19 cellular contexts compared by ENCODE assay signal in genomic region chr6:37555040-37555781, GRCh38. TPM values are rescaled to one million over a fixed set of nuclear protein-coding genes. Genes with fewer than 3 reads are reported as not detected.
DNase-seq lines count a peak whose midpoint lies in the region; ATAC-seq, FAIRE-seq and TF ChIP-seq lines count a peak whose summit lies in the region.
"Had no signal": no experiment of that assay in that cellular context is flagged by ENCODE, and none has a peak within 500 bp of the region (broad histone marks: within the 10 kb centered on the region; RNA-seq: fewer than 3 reads in every experiment).

No MANE protein-coding gene starts in this region.

- H3K36me3 ChIP-seq in SK-N-SH (replicated peaks in 1 of 2; ENCODE audit: control insufficient read depth in 1 of 2, insufficient read depth in 2 of 2, low read length in 1 of 2) (no peaks in the 10 kb centered on the region), HCT116 (ENCODE audit: control insufficient read depth in 1 of 2, insufficient read depth in 2 of 2, low read length in 2 of 2) (no peaks in the 10 kb centered on the region), astrocyte (ENCODE audit: insufficient read depth, low read length) (no peaks in the 10 kb centered on the region), smooth muscle cell (ENCODE audit: low read depth) (no peaks in the 10 kb centered on the region)

- intact Hi-C loops in HCT116 (cut with micrococcal nuclease): no loop called here

- no peaks in the 10 kb centered on the region for H4K20me1 ChIP-seq in SK-N-SH (ENCODE audit: insufficient read depth)
- no peaks in the 10 kb centered on the region for H4K20me1 ChIP-seq in HCT116 (ENCODE audit: insufficient read depth)
- H4K20me1 ChIP-seq in astrocyte (ENCODE audit: insufficient read depth, low read length): no peaks in the 10 kb centered on the region
- no peaks in the 10 kb centered on the region for H4K20me1 ChIP-seq in smooth muscle cell (ENCODE audit: low read depth)

- H3K79me2 ChIP-seq in SK-N-SH (ENCODE audit: insufficient read depth) (no peaks in the 10 kb centered on the region), HCT116 (ENCODE audit: insufficient read depth, low read length) (no peaks in the 10 kb centered on the region), astrocyte (ENCODE audit: insufficient read depth, low read length) (no peaks in the 10 kb centered on the region), smooth muscle cell (ENCODE audit: low read depth) (no peaks in the 10 kb centered on the region)
- H3K79me2 ChIP-seq: hepatocyte had no signal

- no peak for FAIRE-seq in astrocyte (lab: Jason Lieb, UNC)

- no peak overlapping the region for H3K4me3 Mint-ChIP-seq in astrocyte (ENCODE audit: unreplicated experiment)
- H3K4me3 Mint-ChIP-seq: stimulated activated naive CD8-positive, alpha-beta T cell treated with anti-CD3 and anti-CD28 coated beads, Interleukin-15, amount 100 ng/mL, for 72 hours; WTC11 had no signal

- DNase-seq in SK-N-SH: no peak
- DNase-seq in HCT116 (ENCODE audit: low read depth, low spot score): no peak
- DNase-seq in astrocyte (ENCODE audit: low read depth): no peak
- DNase-seq in smooth muscle cell (lab: John Stamatoyannopoulos, UW; ENCODE audit: unreplicated experiment): no peak
- no peak for DNase-seq in DMS 273 treated with DMSO at 0.1 percent for 48 hours (lab: John Stamatoyannopoulos, UW)
- no peak for DNase-seq in dermis blood vessel endothelial cell
- no peak for DNase-seq in pons (ENCODE audit: low spot score)
- DNase-seq: amygdala; C1 segment of cervical spinal cord; DMS153; KG1; NCI-H1092 treated with DMSO at 0.1 percent for 48 hours; NCI-H2107; NCI-H774; nucleus accumbens; stimulated activated naive CD8-positive, alpha-beta T cell treated with anti-CD3 and anti-CD28 coated beads, Interleukin-15, amount 100 ng/mL, for 72 hours had no signal

- RAD21 ChIA-PET in HCT116 (lab: Charles Lee; ENCODE audit: low non-redundant PET in 1 of 2, low total read pairs in 2 of 2, uncharacterized antibody in 2 of 2, unreplicated experiment in 2 of 2): no interaction called here

- TF ChIP-seq POLR2A in HCT116 (IDR thresholded peaks at IDR 0.05; ENCODE audit: borderline replicate concordance, extremely low read depth, insufficient read depth, insufficient read length): no peak

- WGBS in SK-N-SH (ENCODE audit: low lambda C conversion rate): 95% methylated on average over 17 of the region's 17 CpGs
- 70% methylated on average over 16 of the region's 17 CpGs for WGBS in smooth muscle cell (ENCODE audit: low lambda C conversion rate)

- H3K4me3 ChIP-seq in SK-N-SH (ENCODE audit: low read depth in 2 of 2, low read length in 1 of 2): no peak overlapping the region
- peak overlapping the region in 1 of 2 experiments; percentile 55; a peak in 1 of 4 replicates for H3K4me3 ChIP-seq in HCT116 (replicated peaks in 1 of 2; ENCODE audit: low read depth in 1 of 2, low read length in 2 of 2)
- H3K4me3 ChIP-seq in astrocyte (ENCODE audit: insufficient read depth, low read depth, low read length): no peak overlapping the region
- no peak overlapping the region for H3K4me3 ChIP-seq in smooth muscle cell
- H3K4me3 ChIP-seq: hepatocyte had no signal

- TF ChIP-seq CTCF in SK-N-SH (IDR thresholded peaks at IDR 0.05): no peak
- no peak for TF ChIP-seq CTCF in HCT116 (IDR thresholded peaks at IDR 0.05 in 2 of 3, conservative IDR thresholded peaks at IDR 0.05 in 1 of 3; ENCODE audit: borderline replicate concordance in 1 of 3, insufficient read depth in 1 of 3, low read depth in 2 of 3, low read length in 2 of 3)
- no peak for TF ChIP-seq CTCF in astrocyte (IDR thresholded peaks at IDR 0.05; ENCODE audit: insufficient read depth, low read depth, low read length)
- TF ChIP-seq CTCF in smooth muscle cell (IDR thresholded peaks at IDR 0.05; ENCODE audit: borderline replicate concordance, insufficient read depth, poor library complexity, severe bottlenecking): no peak

- H3K27me3 ChIP-seq in SK-N-SH (ENCODE audit: insufficient read depth): no peaks in the 10 kb centered on the region
- no peaks in the 10 kb centered on the region for H3K27me3 ChIP-seq in HCT116 (ENCODE audit: insufficient read depth, low read length)
- H3K27me3 ChIP-seq in astrocyte (ENCODE audit: insufficient read depth, low read length): no peaks in the 10 kb centered on the region
- no peaks in the 10 kb centered on the region for H3K27me3 ChIP-seq in smooth muscle cell (ENCODE audit: low read depth)

- CTCF ChIA-PET in SK-N-SH (lab: Yijun Ruan, JAX) (interaction anchor here (1.0 to 2.9 kb wide), 6 partner anchors 11 to 137 kb away, joined by 3 to 16 read pairs (median 6); no protein-coding TSS in a partner anchor), HCT116 (lab: Charles Lee) (interaction anchor here (1.5 kb wide), 2 partner anchors 17 to 25 kb away, joined by 3 to 5 read pairs; no protein-coding TSS in a partner anchor)

- H3K4me1 ChIP-seq in SK-N-SH (ENCODE audit: control insufficient read depth in 1 of 2, insufficient read depth in 2 of 2, low read depth in 1 of 2, low read length in 1 of 2): peaks cover 11 to 24% of the 10 kb centered on the region in 2 experiments
- peaks cover 16 to 74% of the 10 kb centered on the region in 2 experiments for H3K4me1 ChIP-seq in HCT116 (ENCODE audit: control insufficient read depth in 1 of 2, insufficient read depth in 2 of 2, low read length in 2 of 2)
- peaks cover 47% of the 10 kb centered on the region for H3K4me1 ChIP-seq in astrocyte (ENCODE audit: insufficient read depth, low read length)
- H3K4me1 ChIP-seq in smooth muscle cell (ENCODE audit: low read depth): peaks cover 28% of the 10 kb centered on the region

- peaks cover 26% of the 10 kb centered on the region for H3K27me3 Mint-ChIP-seq in astrocyte (ENCODE audit: low read depth, unreplicated experiment)

- H3K4me2 ChIP-seq in SK-N-SH (0 out of 2 replicates have a peak overlapping the region, but pooled peaks have one; percentile 54), HCT116 (ENCODE audit: low read length) (peak overlapping the region; percentile 91), astrocyte (ENCODE audit: low read length) (peak overlapping the region; percentile 70), smooth muscle cell (peak overlapping the region; percentile 56)
- H3K4me2 ChIP-seq: hepatocyte had no signal

- no peaks in the 10 kb centered on the region for H3K9me3 ChIP-seq in SK-N-SH
- H3K9me3 ChIP-seq in HCT116 (ENCODE audit: control insufficient read depth in 1 of 2, insufficient read depth in 1 of 2, low read depth in 1 of 2, low read length in 2 of 2): no peaks in the 10 kb centered on the region
- no peaks in the 10 kb centered on the region for H3K9me3 ChIP-seq in astrocyte (ENCODE audit: insufficient read depth, low read depth, low read length)
- H3K9me3 ChIP-seq in smooth muscle cell (replicated peaks; ENCODE audit: low read depth): no peaks in the 10 kb centered on the region

- H3F3A ChIP-seq in SK-N-SH (replicated peaks; ENCODE audit: insufficient read depth): peaks cover 3% of the 10 kb centered on the region
- no peaks in the 10 kb centered on the region for H3F3A ChIP-seq in smooth muscle cell (ENCODE audit: low read depth)

- H3K27ac Mint-ChIP-seq in astrocyte (ENCODE audit: unreplicated experiment): no peak overlapping the region
- H3K27ac Mint-ChIP-seq: WTC11 had no signal

- H2AFZ ChIP-seq in SK-N-SH (ENCODE audit: low read depth): no peak overlapping the region
- no peak overlapping the region for H2AFZ ChIP-seq in HCT116 (ENCODE audit: low read depth, low read length, poor library complexity, severe bottlenecking)
- H2AFZ ChIP-seq in astrocyte (ENCODE audit: low read depth, low read length): no peak overlapping the region
- H2AFZ ChIP-seq in smooth muscle cell (ENCODE audit: low read depth): no peak overlapping the region
- H2AFZ ChIP-seq: hepatocyte had no signal

- TF ChIP-seq RAD21 in SK-N-SH (IDR thresholded peaks at IDR 0.05; ENCODE audit: low read length) (no peak), HCT116 (IDR thresholded peaks at IDR 0.05; ENCODE audit: low read depth) (no peak)

- no peaks in the 10 kb centered on the region for H3K36me3 Mint-ChIP-seq in astrocyte (ENCODE audit: low read depth, unreplicated experiment)
- H3K36me3 Mint-ChIP-seq: WTC11 had no signal

- TF ChIP-seq EP300 in SK-N-SH (IDR thresholded peaks at IDR 0.05; ENCODE audit: borderline replicate concordance in 1 of 2, low read depth in 1 of 2, low read length in 1 of 2): no peak

- no TSS peak for BruUV-seq in HCT116 (replicated peaks; lab: Mats Ljungman, UMichigan)

- no peaks in the 10 kb centered on the region for H3K9me3 Mint-ChIP-seq in astrocyte (ENCODE audit: unreplicated experiment)
- H3K9me3 Mint-ChIP-seq: stimulated activated naive CD8-positive, alpha-beta T cell treated with anti-CD3 and anti-CD28 coated beads, Interleukin-15, amount 100 ng/mL, for 72 hours; WTC11 had no signal

- H3K4me1 Mint-ChIP-seq in astrocyte (ENCODE audit: low read depth, unreplicated experiment): peaks cover 37% of the 10 kb centered on the region

- H3K9me2 ChIP-seq in SK-N-SH (no peaks in the 10 kb centered on the region), HCT116 (ENCODE audit: insufficient read depth) (no peaks in the 10 kb centered on the region)

- no peak for ATAC-seq in SK-N-SH treated with all-trans-retinoic acid at 6 μM for 48 hours
- no peak for ATAC-seq in HCT116
- ATAC-seq: stimulated activated naive CD8-positive, alpha-beta T cell treated with anti-CD3 and anti-CD28 coated beads, Interleukin-15, amount 100 ng/mL, for 72 hours; WTC11 had no signal

- POLR2A ChIA-PET in SK-N-SH (lab: Yijun Ruan, JAX) (no interaction called here), HCT116 (lab: Charles Lee) (no interaction called here)

- H3K27ac ChIP-seq in SK-N-SH (ENCODE audit: low read depth in 2 of 2, low read length in 1 of 2): no peak overlapping the region
- no peak overlapping the region for H3K27ac ChIP-seq in HCT116 (ENCODE audit: low read depth, low read length)
- no peak overlapping the region for H3K27ac ChIP-seq in astrocyte (ENCODE audit: low read depth, low read length)
- no peak overlapping the region for H3K27ac ChIP-seq in smooth muscle cell (ENCODE audit: low read depth)
- H3K27ac ChIP-seq: hepatocyte had no signal

- H3K9ac ChIP-seq in SK-N-SH (no peak overlapping the region), HCT116 (ENCODE audit: low read length) (peak overlapping the region; percentile 63), astrocyte (ENCODE audit: low read length) (peak overlapping the region; percentile 2), smooth muscle cell (ENCODE audit: low read depth) (no peak overlapping the region)

TF ChIP-seq in SK-N-SH, 30 proteins besides CTCF, POLR2A, EP300 and RAD21 (continues in another document):
- no peak for TF ChIP-seq JUND (IDR thresholded peaks at IDR 0.05)

TF ChIP-seq in HCT116, 20 proteins besides CTCF, POLR2A, EP300 and RAD21 (continues in another document):
- TF ChIP-seq TCF7L2 (IDR thresholded peaks at IDR 0.05; ENCODE audit: borderline replicate concordance, extremely low read depth, insufficient read depth, insufficient read length) (no peak), SIN3A (IDR thresholded peaks at IDR 0.05; ENCODE audit: low read depth) (no peak)

RNA-seq across cellular contexts. Expression of gene CCDC167, which starts 55.5 kb away (rescaled TPM):
- polyA plus RNA-seq in SK-N-SH (2012; rRNA removed) (49.1 and 63.2 TPM in 2 replicates), smooth muscle cell (98.2 and 114 TPM in 2 replicates)
- 50.1 and 62.9 TPM in 2 replicates for polyA plus RNA-seq in SK-N-SH (2012; cell fraction: cytosol; rRNA removed)
- polyA plus RNA-seq in SK-N-SH (2012; cell fraction: nucleus; rRNA removed): 17.7 and 37.0 TPM in 2 replicates
- total RNA-seq in HCT116 (2021; ENCODE audit: unreplicated experiment) (27.8 TPM), astrocyte (24.0 and 31.9 TPM in 2 replicates), smooth muscle cell (56.8 and 81.0 TPM in 2 replicates), dermis blood vessel endothelial cell (24.5 and 35.7 TPM in 2 replicates)
- polyA plus RNA-seq in HCT116 (2012): 31.0 and 37.5 TPM in 2 replicates

Comparison
In these comparisons a context has a peak if more than half of its experiments do, and no peak if none do; other contexts are left out.
1. H3K9ac ChIP-seq: peak in HCT116 (single experiment) and astrocyte (single experiment); none in SK-N-SH (single experiment) and smooth muscle cell (single experiment).
2. Peak in every context shown above with its lines, with median percentiles within 50 percentile points of each other: H3K4me2 ChIP-seq.